Comparison of ENCODE assay signal across 8 cellular contexts in genomic region chr9:132160802-132161742, GRCh38. TPM values are rescaled to one million over a fixed set of nuclear protein-coding genes. Genes with fewer than 3 reads are reported as not detected.
DNase-seq lines count a peak whose midpoint lies in the region; ATAC-seq and TF ChIP-seq lines count a peak whose summit lies in the region.

No MANE protein-coding gene starts in this region.

- TF ChIP-seq POLR2A in suprapubic skin (IDR thresholded peaks at IDR 0.05) = no peak

- H3K4me1 ChIP-seq in endodermal cell (ENCODE audit: control insufficient read depth, insufficient read depth, low read length) (peaks cover 3% of the 10 kb centered on the region), suprapubic skin (peaks cover 45% of the 10 kb centered on the region)

- no peaks in the 10 kb centered on the region for H3K36me3 ChIP-seq in endodermal cell (ENCODE audit: control insufficient read depth, insufficient read depth, low read length)
- H3K36me3 ChIP-seq in suprapubic skin = no peaks in the 10 kb centered on the region

- peaks cover 87% of the 10 kb centered on the region for H3K27me3 ChIP-seq in endodermal cell (ENCODE audit: control insufficient read depth, insufficient read depth, low read length, poor library complexity, severe bottlenecking)
- peaks cover 89% of the 10 kb centered on the region for H3K27me3 ChIP-seq in suprapubic skin

- peaks cover 60% of the 10 kb centered on the region for H3K27me3 Mint-ChIP-seq in activated CD4-positive, alpha-beta memory T cell treated with anti-CD3 and anti-CD28 coated beads, Interleukin-2, amount 10 ng/mL, durations not matched to agents 7 days and 5 days
- H3K27me3 Mint-ChIP-seq in endodermal cell (ENCODE audit: insufficient read depth) (peaks cover 73% of the 10 kb centered on the region), nephron progenitor cell (ENCODE audit: low read depth, poor library complexity) (peaks cover 96% of the 10 kb centered on the region)

- TF ChIP-seq CTCF in endodermal cell (conservative IDR thresholded peaks at IDR 0.05) = no peak
- no peak for TF ChIP-seq CTCF in nephron progenitor cell (IDR thresholded peaks at IDR 0.05)
- no peak for TF ChIP-seq CTCF in suprapubic skin (IDR thresholded peaks at IDR 0.05)

- peaks cover 5% of the 10 kb centered on the region for H3K36me3 Mint-ChIP-seq in activated CD4-positive, alpha-beta memory T cell treated with anti-CD3 and anti-CD28 coated beads, Interleukin-2, amount 10 ng/mL, durations not matched to agents 7 days and 5 days (ENCODE audit: low read depth)
- H3K36me3 Mint-ChIP-seq in endodermal cell (ENCODE audit: low read depth) (no peaks in the 10 kb centered on the region), nephron progenitor cell (ENCODE audit: low read depth) (no peaks in the 10 kb centered on the region)

- H3K4me3 Mint-ChIP-seq in activated CD4-positive, alpha-beta memory T cell treated with anti-CD3 and anti-CD28 coated beads, Interleukin-2, amount 10 ng/mL, durations not matched to agents 7 days and 5 days = peak overlapping the region; percentile 80
- H3K4me3 Mint-ChIP-seq in endodermal cell = peak overlapping the region; percentile 65
- H3K4me3 Mint-ChIP-seq in nephron progenitor cell = peak overlapping the region; percentile 92

- peak overlapping the region; percentile 42 for H3K27ac Mint-ChIP-seq in activated CD4-positive, alpha-beta memory T cell treated with anti-CD3 and anti-CD28 coated beads, Interleukin-2, amount 10 ng/mL, durations not matched to agents 7 days and 5 days
- H3K27ac Mint-ChIP-seq in endodermal cell (no peak overlapping the region), nephron progenitor cell (no peak overlapping the region)

- no peaks in the 10 kb centered on the region for H3K9me3 ChIP-seq in endodermal cell (ENCODE audit: control insufficient read depth, low read length)
- no peaks in the 10 kb centered on the region for H3K9me3 ChIP-seq in suprapubic skin

- H3K9me3 Mint-ChIP-seq in activated CD4-positive, alpha-beta memory T cell treated with anti-CD3 and anti-CD28 coated beads, Interleukin-2, amount 10 ng/mL, durations not matched to agents 7 days and 5 days = no peaks in the 10 kb centered on the region
- no peaks in the 10 kb centered on the region for H3K9me3 Mint-ChIP-seq in endodermal cell
- no peaks in the 10 kb centered on the region for H3K9me3 Mint-ChIP-seq in nephron progenitor cell

- ATAC-seq in HG03432 (IDR thresholded peaks at IDR 0.05; ENCODE audit: unreplicated experiment) (no peak), HG02571 (IDR thresholded peaks at IDR 0.05; ENCODE audit: unreplicated experiment) (no peak)

- H3K27ac ChIP-seq in endodermal cell (ENCODE audit: low read depth, low read length) (no peak overlapping the region), suprapubic skin (no peak overlapping the region)

- WGBS in endodermal cell (ENCODE audit: insufficient coverage in 1 of 2, insufficient read length in 1 of 2), 2 experiments = 8 to 14% methylated on average over 7 to 50 of the region's 50 CpGs
- 5% methylated on average over 11 of the region's 50 CpGs for WGBS in suprapubic skin

- H3K4me1 Mint-ChIP-seq in activated CD4-positive, alpha-beta memory T cell treated with anti-CD3 and anti-CD28 coated beads, Interleukin-2, amount 10 ng/mL, durations not matched to agents 7 days and 5 days = peaks cover 17% of the 10 kb centered on the region
- H3K4me1 Mint-ChIP-seq in endodermal cell (peaks cover 3% of the 10 kb centered on the region), nephron progenitor cell (peaks cover 35% of the 10 kb centered on the region)

- H3K4me3 ChIP-seq in endodermal cell (ENCODE audit: low read length) (peak overlapping the region; percentile 75), suprapubic skin (peak overlapping the region; percentile 75)

- POLR2A ChIA-PET in activated CD4-positive, alpha-beta memory T cell treated with anti-CD3 and anti-CD28 coated beads, Interleukin-2, amount 10 ng/mL, durations not matched to agents 7 days and 5 days (lab: Charles Lee) = no interaction called here

- H3K9ac ChIP-seq in endodermal cell (ENCODE audit: extremely low read depth, low read length, poor library complexity, severe bottlenecking) = no peak overlapping the region

- DNase-seq in ELR (ENCODE audit: low read depth) = peak; percentile 85
- peak; percentile 57 for DNase-seq in NCI-H510A treated with DMSO at 0.1 percent for 48 hours (lab: John Stamatoyannopoulos, UW)
- DNase-seq in activated CD4-positive, alpha-beta memory T cell treated with anti-CD3 and anti-CD28 coated beads, Interleukin-2, amount 10 ng/mL, durations not matched to agents 7 days and 5 days = peak; percentile 80
- peak; percentile 79 for DNase-seq in endodermal cell
- DNase-seq in nephron progenitor cell = peak; percentile 41
- no peak for DNase-seq in suprapubic skin (ENCODE audit: low spot score in 2 of 2)

- CTCF ChIA-PET in activated CD4-positive, alpha-beta memory T cell treated with anti-CD3 and anti-CD28 coated beads, Interleukin-2, amount 10 ng/mL, durations not matched to agents 7 days and 5 days (lab: Charles Lee) = no interaction called here

- no peak for TF ChIP-seq EP300 in suprapubic skin (IDR thresholded peaks at IDR 0.05)

RNA-seq across cellular contexts. Expression of gene NTNG2, which starts 0.8 kb away (rescaled TPM):
- total RNA-seq in activated CD4-positive, alpha-beta memory T cell treated with anti-CD3 and anti-CD28 coated beads, Interleukin-2, amount 10 ng/mL, durations not matched to agents 7 days and 5 days = 1 to 10 TPM; 5.9 to 7.3 TPM
- total RNA-seq in endodermal cell = 1 to 10 TPM; 1.3 TPM
- polyA plus RNA-seq in endodermal cell (2013, experiment 1 of 2) = 2.8 TPM
- polyA plus RNA-seq in endodermal cell (2013, experiment 2 of 2) = 2.3 TPM
- total RNA-seq in suprapubic skin = under 1 TPM; 0.08 to 0.80 (median 0.37) TPM

Comparison
In these comparisons a context has a peak if more than half of its experiments do, and no peak if none do; other contexts are left out.
1. DNase-seq: peak in ELR (single experiment), NCI-H510A treated with DMSO at 0.1 percent for 48 hours (single experiment), activated CD4-positive, alpha-beta memory T cell treated with anti-CD3 and anti-CD28 coated beads, Interleukin-2, amount 10 ng/mL, durations not matched to agents 7 days and 5 days (single experiment), endodermal cell (single experiment) and nephron progenitor cell (single experiment); none in suprapubic skin (0 of 2).
2. Peak in every context shown above with its lines, with median percentiles within 50 percentile points of each other: H3K4me3 Mint-ChIP-seq.